20 cellular contexts compared by ENCODE assay signal in genomic region chr6:76166297-76166696, GRCh38.
"Had no signal": no experiment of that assay in that cellular context is flagged by ENCODE, and none has a peak within 500 bp of the region (broad histone marks: within the 10 kb centered on the region; RNA-seq: fewer than 3 reads in every experiment).

No MANE protein-coding gene starts in this region.

- DNase-seq: effector memory CD4-positive, alpha-beta T cell; heart right ventricle; hypothalamus; islet precursor cell; left ventricle myocardium superior; mesenchymal stem cell; naive thymus-derived CD4-positive, alpha-beta T cell; nephron progenitor cell; spleen; stimulated activated CD4-positive, alpha-beta T cell treated with anti-CD3 and anti-CD28 coated beads, Interleukin-15, amount 100 ng/mL, for 24 hours; stimulated activated CD4-positive, alpha-beta T cell treated with anti-CD3 and anti-CD28 coated beads, Interleukin-1b, Interleukin-23, amount 100 ng/mL, for 48 hours; stimulated activated CD4-positive, alpha-beta T cell treated with anti-CD3 and anti-CD28 coated beads, Interleukin-4, amount 100 ng/mL, for 24 hours; stimulated activated naive B cell treated with anti-CD40 and anti-IgM and Interleukin-4, amounts not matched to agents 10 μg/mL and 1 μg/mL and 100 μg/mL, for 72 hours; stimulated activated naive CD8-positive, alpha-beta T cell treated with anti-CD3 and anti-CD28 coated beads, Interleukin-15, amount 100 ng/mL, for 72 hours; transverse colon had no signal

- H3K27ac Mint-ChIP-seq: naive thymus-derived CD4-positive, alpha-beta T cell; nephron progenitor cell; stimulated activated naive B cell treated with anti-CD40 and anti-IgM and Interleukin-4, amounts not matched to agents 10 μg/mL and 1 μg/mL and 100 μg/mL, for 72 hours; stimulated activated naive CD8-positive, alpha-beta T cell treated with anti-CD3 and anti-CD28 coated beads, Interleukin-15, amount 100 ng/mL, for 72 hours had no signal

- ATAC-seq: esophagus mucosa; heart right ventricle; left ventricle myocardium superior; naive thymus-derived CD4-positive, alpha-beta T cell; sciatic nerve; stimulated activated naive B cell treated with anti-CD40 and anti-IgM and Interleukin-4, amounts not matched to agents 10 μg/mL and 1 μg/mL and 100 μg/mL, for 72 hours; stimulated activated naive CD8-positive, alpha-beta T cell treated with anti-CD3 and anti-CD28 coated beads, Interleukin-15, amount 100 ng/mL, for 72 hours had no signal

- H3K36me3 Mint-ChIP-seq: naive thymus-derived CD4-positive, alpha-beta T cell; stimulated activated naive B cell treated with anti-CD40 and anti-IgM and Interleukin-4, amounts not matched to agents 10 μg/mL and 1 μg/mL and 100 μg/mL, for 72 hours had no signal

- H3K4me3 Mint-ChIP-seq: naive thymus-derived CD4-positive, alpha-beta T cell; nephron progenitor cell; stimulated activated naive B cell treated with anti-CD40 and anti-IgM and Interleukin-4, amounts not matched to agents 10 μg/mL and 1 μg/mL and 100 μg/mL, for 72 hours; stimulated activated naive CD8-positive, alpha-beta T cell treated with anti-CD3 and anti-CD28 coated beads, Interleukin-15, amount 100 ng/mL, for 72 hours had no signal

- H3K27me3 ChIP-seq: heart right ventricle, neutrophil, spleen, transverse colon had no signal

- H3K4me1 Mint-ChIP-seq: naive thymus-derived CD4-positive, alpha-beta T cell; nephron progenitor cell; stimulated activated naive B cell treated with anti-CD40 and anti-IgM and Interleukin-4, amounts not matched to agents 10 μg/mL and 1 μg/mL and 100 μg/mL, for 72 hours; stimulated activated naive CD8-positive, alpha-beta T cell treated with anti-CD3 and anti-CD28 coated beads, Interleukin-15, amount 100 ng/mL, for 72 hours had no signal

- H3K36me3 ChIP-seq: heart right ventricle, neutrophil, spleen, thoracic aorta, transverse colon had no signal

- H3K9me3 ChIP-seq: thoracic aorta, transverse colon had no signal

- H3K27me3 Mint-ChIP-seq: naive thymus-derived CD4-positive, alpha-beta T cell; stimulated activated naive B cell treated with anti-CD40 and anti-IgM and Interleukin-4, amounts not matched to agents 10 μg/mL and 1 μg/mL and 100 μg/mL, for 72 hours; stimulated activated naive CD8-positive, alpha-beta T cell treated with anti-CD3 and anti-CD28 coated beads, Interleukin-15, amount 100 ng/mL, for 72 hours had no signal

- H3K4me3 ChIP-seq: heart right ventricle, lung, spleen, thoracic aorta, transverse colon had no signal

- H3K27ac ChIP-seq: heart right ventricle, neutrophil, spleen, thoracic aorta, transverse colon had no signal

- H3K4me1 ChIP-seq: heart right ventricle, spleen, transverse colon had no signal
